Comparison of ENCODE assay signal across 26 cellular contexts in the genomic region with DNA sequence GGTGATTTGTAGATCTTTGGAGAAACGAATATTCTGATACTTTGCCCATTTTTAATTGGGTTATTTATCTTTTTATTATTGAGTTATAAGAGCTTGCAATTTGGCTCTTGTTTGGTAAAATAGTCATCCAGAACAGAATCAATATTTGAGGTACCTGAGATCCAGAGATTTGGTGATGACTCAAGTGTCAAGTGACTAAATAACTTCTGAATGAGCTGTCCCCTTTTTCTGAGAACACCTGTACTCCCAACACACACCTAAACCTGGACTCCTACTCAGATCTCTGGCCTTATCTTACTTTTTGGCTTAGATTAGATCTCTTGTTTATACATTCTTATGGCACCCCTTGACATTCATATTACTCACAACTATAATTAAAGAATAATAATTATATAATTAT.
"Had no signal": no experiment of that assay in that cellular context is flagged by ENCODE, and none has a peak within 500 bp of the region (broad histone marks: within the 10 kb centered on the region; RNA-seq: fewer than 3 reads in every experiment).

No MANE protein-coding gene starts in this region.

- H3K36me3 ChIP-seq: cardiac muscle cell, esophagus muscularis mucosa, heart right ventricle, left ventricle myocardium inferior, pancreas, prostate gland, thoracic aorta had no signal

- H3K4me1 ChIP-seq: prostate gland had no signal

- H3K4me3 ChIP-seq: cardiac muscle cell, esophagus muscularis mucosa, heart right ventricle, left ventricle myocardium inferior, pancreas, prostate gland, skin epidermis, thoracic aorta had no signal

- H3K9me3 ChIP-seq: esophagus muscularis mucosa, heart right ventricle, left ventricle myocardium inferior, pancreas, prostate gland, thoracic aorta had no signal

- H3K27me3 ChIP-seq: cardiac muscle cell, esophagus muscularis mucosa, heart right ventricle, pancreas had no signal

- ATAC-seq: heart right ventricle; naive thymus-derived CD4-positive, alpha-beta T cell; pancreas; sciatic nerve; stimulated activated effector memory CD8-positive, alpha-beta T cell treated with anti-CD3 and anti-CD28 coated beads, Interleukin-12 subunit alpha, Interleukin-12 subunit beta, amount 100 ng/mL, for 72 hours had no signal

- DNase-seq: activated CD4-positive, alpha-beta T cell treated with anti-CD3 and anti-CD28 coated beads for 4 hours; activated CD4-positive, alpha-beta T cell treated with anti-CD3 and anti-CD28 coated beads, Interleukin-2, amount 50 U/mL, for 48 hours; activated CD8-positive, alpha-beta memory T cell treated with anti-CD3 and anti-CD28 coated beads for 24 hours; activated effector memory CD4-positive, alpha-beta T cell treated with Interleukin-2 at 50 U/mL for 16 hours; activated naive CD4-positive, alpha-beta T cell treated with Interleukin-2 at 50 U/mL for 16 hours; anterior cingulate cortex; cerebellar nuclear complex; cortex of kidney; foreskin melanocyte; heart right ventricle; kidney glomerular epithelial cell; left ventricle myocardium inferior; naive thymus-derived CD4-positive, alpha-beta T cell; nucleus accumbens; pancreas; retina; stimulated activated CD4-positive, alpha-beta T cell treated with anti-CD3 and anti-CD28 coated beads, Interleukin-12 subunit alpha, Interleukin-12 subunit beta, amount 100 ng/mL, for 4 hours; stimulated activated CD4-positive, alpha-beta T cell treated with anti-CD3 and anti-CD28 coated beads, Interleukin-4, amount 100 ng/mL, for 1 hour had no signal

- H3K27ac ChIP-seq: cardiac muscle cell, esophagus muscularis mucosa, heart right ventricle, left ventricle myocardium inferior, prostate gland, skin epidermis, thoracic aorta, VCaP had no signal
